In genomic region chrX:81261576-81261975, GRCh38 we compare ENCODE assay signal across 18 cellular contexts. TPM values are rescaled to one million over a fixed set of nuclear protein-coding genes. Genes with fewer than 3 reads are reported as not detected.
DNase-seq lines count a peak whose midpoint lies in the region; ATAC-seq and TF ChIP-seq lines count a peak whose summit lies in the region.
"Had no signal": no experiment of that assay in that cellular context is flagged by ENCODE, and none has a peak within 500 bp of the region (broad histone marks: within the 10 kb centered on the region; RNA-seq: fewer than 3 reads in every experiment).

No MANE protein-coding gene starts in this region.

- no peak for TF ChIP-seq POLR2A in sigmoid colon (IDR thresholded peaks at IDR 0.05)

- no peak for ATAC-seq in HG02852 (IDR thresholded peaks at IDR 0.05; ENCODE audit: unreplicated experiment)
- ATAC-seq in GM21515 (IDR thresholded peaks at IDR 0.05; ENCODE audit: unreplicated experiment), result no peak
- ATAC-seq: CD8-positive, alpha-beta T cell; right cardiac atrium had no signal

- H3K4me3 ChIP-seq in adipocyte (ENCODE audit: low read length) (no peak overlapping the region), fibroblast of mammary gland (ENCODE audit: control insufficient read depth, low read depth, low read length) (no peak overlapping the region), sigmoid colon (no peak overlapping the region)
- H3K4me3 ChIP-seq: ascending aorta, neural progenitor cell had no signal

- no peak overlapping the region for H3K9ac ChIP-seq in adipocyte (ENCODE audit: low read length)
- H3K9ac ChIP-seq: neural progenitor cell had no signal

- H3K9me3 ChIP-seq in adipocyte (ENCODE audit: control insufficient read depth, low read length) (peaks cover 4% of the 10 kb centered on the region), sigmoid colon (no peaks in the 10 kb centered on the region)
- H3K9me3 ChIP-seq: ascending aorta had no signal

- intact Hi-C loops in sigmoid colon (cut with DNase I), result no loop called here

- WGBS in sigmoid colon, 2 donors, result 19 to 71% methylated on average over 2 of the region's 2 CpGs

- H3K27me3 ChIP-seq in adipocyte (replicated peaks; ENCODE audit: control insufficient read depth, insufficient read depth, low read length) (no peaks in the 10 kb centered on the region), sigmoid colon (no peaks in the 10 kb centered on the region)
- H3K27me3 ChIP-seq: ascending aorta, neural progenitor cell had no signal

- peaks cover 26% of the 10 kb centered on the region for H3K4me1 ChIP-seq in adipocyte (ENCODE audit: control insufficient read depth, insufficient read depth, low read length)
- H3K4me1 ChIP-seq in sigmoid colon, result peaks cover 0 to 58% (median 16%) of the 10 kb centered on the region in 4 donors
- H3K4me1 ChIP-seq: neural progenitor cell had no signal

- no peak for TF ChIP-seq CTCF in fibroblast of mammary gland (conservative IDR thresholded peaks at IDR 0.05; ENCODE audit: control insufficient read depth, insufficient read depth, low read depth, low read length)
- TF ChIP-seq CTCF in sigmoid colon (IDR thresholded peaks at IDR 0.05), result no peak

- peak overlapping the region; percentile 79 to 84 (median 80) for H3K27ac ChIP-seq in sigmoid colon
- H3K27ac ChIP-seq: neural progenitor cell had no signal

- DNase-seq in ELR (ENCODE audit: low read depth), result peak; percentile 45
- DNase-seq in adipocyte (ENCODE audit: low read depth), result peak; percentile 38
- DNase-seq in fibroblast of mammary gland (ENCODE audit: low read depth), result peak; percentile 7
- DNase-seq in sigmoid colon, result no peak
- DNase-seq in activated naive CD4-positive, alpha-beta T cell treated with anti-CD3 and anti-CD28 coated beads, Interleukin-2, amount 50 U/mL, for 16 hours, result no peak
- DNase-seq in globus pallidus (ENCODE audit: low spot score), result no peak
- DNase-seq: activated gamma-delta T cell treated with Interleukin-2 at 50 U/mL for 16 hours; CD8-positive, alpha-beta T cell; islet precursor cell; NCI-H2081 treated with DMSO at 0.1 percent for 48 hours; NCI-H524; right cardiac atrium; stimulated activated CD4-positive, alpha-beta T cell treated with anti-CD3 and anti-CD28 coated beads, Interleukin-2, amount 100 ng/mL, for 24 hours; T1000 had no signal

- no peaks in the 10 kb centered on the region for H3K36me3 ChIP-seq in adipocyte (ENCODE audit: control insufficient read depth, insufficient read depth, low read length, severe bottlenecking)
- no peaks in the 10 kb centered on the region for H3K36me3 ChIP-seq in sigmoid colon
- H3K36me3 ChIP-seq: ascending aorta, neural progenitor cell had no signal

- no peak for TF ChIP-seq EP300 in sigmoid colon (IDR thresholded peaks at IDR 0.05)

RNA-seq across cellular contexts. Expression of gene SH3BGRL, which starts 59.7 kb away (rescaled TPM):
- 100 to 1,000 TPM; 358 to 452 (median 373) TPM for total RNA-seq in sigmoid colon
- polyA plus RNA-seq in sigmoid colon, result 100 to 1,000 TPM in 1 of 3 donors, 10 to 100 TPM in 2; 66.0 to 112 (median 83.5) TPM

RNA-seq across cellular contexts. Expression of gene HMGN5, which starts 59.9 kb away (rescaled TPM):
- 10 to 100 TPM in 2 of 4 donors, 1 to 10 TPM in 2; 5.3 to 23.5 (median 9.8) TPM for total RNA-seq in sigmoid colon
- polyA plus RNA-seq in sigmoid colon, result 10 to 100 TPM in 2 of 3 donors, 1 to 10 TPM in 1; 7.5 to 15.7 (median 14.4) TPM
- total RNA-seq: ascending aorta had no signal

Comparison
In these comparisons a context has a peak if more than half of its experiments do, and no peak if none do; other contexts are left out.
1. DNase-seq: peak in ELR (single experiment), adipocyte (single experiment) and fibroblast of mammary gland (single experiment); none in sigmoid colon (single experiment), activated naive CD4-positive, alpha-beta T cell treated with anti-CD3 and anti-CD28 coated beads, Interleukin-2, amount 50 U/mL, for 16 hours (single experiment) and globus pallidus (single experiment).